Comparison of ENCODE assay signal across 31 cellular contexts in genomic region chr4:22444813-22445212, GRCh38.
DNase-seq lines count a peak whose midpoint lies in the region; ATAC-seq, FAIRE-seq and TF ChIP-seq lines count a peak whose summit lies in the region.
"Had no signal": no experiment of that assay in that cellular context is flagged by ENCODE, and none has a peak within 500 bp of the region (broad histone marks: within the 10 kb centered on the region; RNA-seq: fewer than 3 reads in every experiment).

No MANE protein-coding gene starts in this region.

- CTCF ChIA-PET in HepG2 (lab: Yijun Ruan, JAX; ENCODE audit: low intra/inter-chr PET ratio, low total read pairs) = no interaction called here

- no peaks in the 10 kb centered on the region for H3K9me3 Mint-ChIP-seq in activated CD4-positive, alpha-beta T cell treated with anti-CD3 and anti-CD28 coated beads, Interleukin-2, amount 10 ng/mL, durations not matched to agents 24 days and 14 days
- peaks cover 3% of the 10 kb centered on the region for H3K9me3 Mint-ChIP-seq in activated naive CD8-positive, alpha-beta T cell treated with anti-CD3 and anti-CD28 coated beads for 36 hours
- H3K9me3 Mint-ChIP-seq: nephron progenitor cell; stimulated activated memory B cell treated with anti-CD40 and anti-IgM and Interleukin-4, amounts not matched to agents 10 μg/mL and 1 μg/mL and 100 μg/mL, for 72 hours had no signal

- H3K27me3 ChIP-seq in right lobe of liver (no peaks in the 10 kb centered on the region), HepG2 (ENCODE audit: control insufficient read depth in 1 of 2, insufficient read depth in 2 of 2, low read length in 2 of 2) (no peaks in the 10 kb centered on the region), thymus (ENCODE audit: control insufficient read depth, insufficient read depth) (no peaks in the 10 kb centered on the region)
- H3K27me3 ChIP-seq: cardiac muscle cell, suprapubic skin had no signal

- no peak for TF ChIP-seq RAD21 in HepG2 (CRISPR knock-in tag; IDR thresholded peaks at IDR 0.05)

- H3K36me3 ChIP-seq in right lobe of liver (peaks cover 0 to 2% (median 0%) of the 10 kb centered on the region in 4 donors), HepG2 (replicated peaks in 1 of 2; ENCODE audit: control insufficient read depth in 1 of 2, insufficient read depth in 2 of 2, low read length in 2 of 2) (peaks cover 12 to 62% of the 10 kb centered on the region in 2 experiments), thymus (ENCODE audit: control insufficient read depth, insufficient read depth) (no peaks in the 10 kb centered on the region)

- POLR2A ChIA-PET in HepG2 (lab: Yijun Ruan, JAX) = no interaction called here

- H3K4me3 ChIP-seq in right lobe of liver = no peak overlapping the region
- H3K4me3 ChIP-seq in HepG2 (replicated peaks in 1 of 3; ENCODE audit: insufficient read depth in 1 of 3, low read depth in 2 of 3, low read length in 3 of 3) = no peak overlapping the region
- H3K4me3 ChIP-seq in thymus (ENCODE audit: low read length) = no peak overlapping the region
- H3K4me3 ChIP-seq: cardiac muscle cell, GM23248, lung, suprapubic skin had no signal

- FAIRE-seq in HepG2 (lab: Jason Lieb, UNC) = no peak
- FAIRE-seq: astrocyte, colon, RCC 7860 had no signal

- TF ChIP-seq POLR2A in right lobe of liver (IDR thresholded peaks at IDR 0.05) (no peak), HepG2 (IDR thresholded peaks at IDR 0.05; ENCODE audit: insufficient read depth in 1 of 2, low read depth in 2 of 2, low read length in 2 of 2) (no peak)

- peak overlapping the region; percentile 98 for H3K27ac Mint-ChIP-seq in activated CD4-positive, alpha-beta T cell treated with anti-CD3 and anti-CD28 coated beads, Interleukin-2, amount 10 ng/mL, durations not matched to agents 24 days and 14 days
- peak overlapping the region; percentile 98 for H3K27ac Mint-ChIP-seq in activated naive CD8-positive, alpha-beta T cell treated with anti-CD3 and anti-CD28 coated beads for 36 hours
- H3K27ac Mint-ChIP-seq: stimulated activated memory B cell treated with anti-CD40 and anti-IgM and Interleukin-4, amounts not matched to agents 10 μg/mL and 1 μg/mL and 100 μg/mL, for 72 hours had no signal

- TF ChIP-seq EP300 in HepG2 (IDR thresholded peaks at IDR 0.05; ENCODE audit: low read depth in 2 of 2, low read length in 2 of 2) (no peak), HepG2 (CRISPR knock-in tag; IDR thresholded peaks at IDR 0.05; ENCODE audit: borderline replicate concordance) (no peak)

- no peaks in the 10 kb centered on the region for H3K9me3 ChIP-seq in right lobe of liver
- H3K9me3 ChIP-seq in HepG2 (ENCODE audit: low read length) = no peaks in the 10 kb centered on the region
- H3K9me3 ChIP-seq in thymus (ENCODE audit: control insufficient read depth) = no peaks in the 10 kb centered on the region
- H3K9me3 ChIP-seq: suprapubic skin had no signal

- 87% methylated on average over 6 of the region's 6 CpGs for WGBS in right lobe of liver (ENCODE audit: insufficient coverage, low coverage, low lambda C conversion rate, missing lambda C conversion rate)
- 97% methylated on average over 6 of the region's 6 CpGs for WGBS in HepG2 (ENCODE audit: low lambda C conversion rate)
- 83% methylated on average over 6 of the region's 6 CpGs for WGBS in thymus

- intact Hi-C loops in activated CD4-positive, alpha-beta T cell treated with anti-CD3 and anti-CD28 coated beads, Interleukin-2, amount 10 ng/mL, durations not matched to agents 24 days and 14 days (cut with micrococcal nuclease) = loop anchor here (1.0 kb wide), 3 partner anchors 56 to 262 kb away; no protein-coding TSS in a partner anchor
- intact Hi-C loops in right lobe of liver (cut with DNase I) = no loop called here
- intact Hi-C loops in HepG2 (cut with micrococcal nuclease; ENCODE audit: unreplicated experiment) = no loop called here

- H3K79me2 ChIP-seq in HepG2 (ENCODE audit: insufficient read depth, low read length) = no peaks in the 10 kb centered on the region

- peaks cover 24% of the 10 kb centered on the region for H3K4me1 Mint-ChIP-seq in activated CD4-positive, alpha-beta T cell treated with anti-CD3 and anti-CD28 coated beads, Interleukin-2, amount 10 ng/mL, durations not matched to agents 24 days and 14 days
- peaks cover 26% of the 10 kb centered on the region for H3K4me1 Mint-ChIP-seq in activated naive CD8-positive, alpha-beta T cell treated with anti-CD3 and anti-CD28 coated beads for 36 hours
- H3K4me1 Mint-ChIP-seq: IgD-negative memory B cell; nephron progenitor cell; stimulated activated memory B cell treated with anti-CD40 and anti-IgM and Interleukin-4, amounts not matched to agents 10 μg/mL and 1 μg/mL and 100 μg/mL, for 72 hours had no signal

- no peaks in the 10 kb centered on the region for H4K20me1 ChIP-seq in HepG2 (ENCODE audit: insufficient read depth, low read length)

- no peaks in the 10 kb centered on the region for H3K27me3 Mint-ChIP-seq in activated CD4-positive, alpha-beta T cell treated with anti-CD3 and anti-CD28 coated beads, Interleukin-2, amount 10 ng/mL, durations not matched to agents 24 days and 14 days
- H3K27me3 Mint-ChIP-seq in activated naive CD8-positive, alpha-beta T cell treated with anti-CD3 and anti-CD28 coated beads for 36 hours = no peaks in the 10 kb centered on the region
- H3K27me3 Mint-ChIP-seq: IgD-negative memory B cell; stimulated activated memory B cell treated with anti-CD40 and anti-IgM and Interleukin-4, amounts not matched to agents 10 μg/mL and 1 μg/mL and 100 μg/mL, for 72 hours had no signal

- peaks cover 23% of the 10 kb centered on the region for H3K36me3 Mint-ChIP-seq in activated CD4-positive, alpha-beta T cell treated with anti-CD3 and anti-CD28 coated beads, Interleukin-2, amount 10 ng/mL, durations not matched to agents 24 days and 14 days (ENCODE audit: low read depth)
- H3K36me3 Mint-ChIP-seq in activated naive CD8-positive, alpha-beta T cell treated with anti-CD3 and anti-CD28 coated beads for 36 hours = peaks cover 38% of the 10 kb centered on the region
- H3K36me3 Mint-ChIP-seq: IgD-negative memory B cell; stimulated activated memory B cell treated with anti-CD40 and anti-IgM and Interleukin-4, amounts not matched to agents 10 μg/mL and 1 μg/mL and 100 μg/mL, for 72 hours had no signal

- no TSS peak for BruUV-seq in HepG2 (replicated peaks; lab: Mats Ljungman, UMichigan)

- no peak overlapping the region for H2AFZ ChIP-seq in HepG2 (ENCODE audit: low read length)
- H2AFZ ChIP-seq: GM23248 had no signal

- TF ChIP-seq CTCF in right lobe of liver (IDR thresholded peaks at IDR 0.05) (no peak), HepG2 (CRISPR knock-in tag; IDR thresholded peaks at IDR 0.05) (no peak)

- ATAC-seq in right lobe of liver = no peak
- no peak for ATAC-seq in HepG2
- no peak for ATAC-seq in GM21515 (IDR thresholded peaks at IDR 0.05; ENCODE audit: unreplicated experiment)
- ATAC-seq: left cardiac atrium; stimulated activated memory B cell treated with anti-CD40 and anti-IgM and Interleukin-4, amounts not matched to agents 10 μg/mL and 1 μg/mL and 100 μg/mL, for 72 hours had no signal

- H3K4me2 ChIP-seq in HepG2 (ENCODE audit: low read depth, low read length) = no peak overlapping the region

- no peak for DNase-seq in activated CD4-positive, alpha-beta T cell treated with anti-CD3 and anti-CD28 coated beads, Interleukin-2, amount 10 ng/mL, durations not matched to agents 24 days and 14 days
- no peak for DNase-seq in activated CD4-positive, alpha-beta T cell treated with anti-CD3 and anti-CD28 coated beads for 4 hours
- DNase-seq in right lobe of liver (no peak), HepG2 (ENCODE audit: low spot score) (no peak), NCI-H2081 (lab: John Stamatoyannopoulos, UW) (no peak)
- DNase-seq in activated naive CD8-positive, alpha-beta T cell treated with anti-CD3 and anti-CD28 coated beads for 36 hours = no peak
- DNase-seq: DND-41; effector CD4-positive, alpha-beta T cell; GF-D8; GM23248; hippocampal formation; left cardiac atrium; NCI-H1092; NCI-H1694; NCI-H446 treated with DMSO at 0.1 percent for 48 hours; NCI-H774; nephron progenitor cell; SHP77 treated with DMSO at 0.1 percent for 48 hours; T-helper 9 cell had no signal

- no peak overlapping the region for H3K9ac ChIP-seq in HepG2 (ENCODE audit: insufficient read depth, low read depth, low read length)
- H3K9ac ChIP-seq: GM23248 had no signal

- H3K4me1 ChIP-seq in right lobe of liver (peaks cover 0 to 26% (median 3%) of the 10 kb centered on the region in 4 donors), HepG2 (ENCODE audit: insufficient read depth, low read length) (no peaks in the 10 kb centered on the region), thymus (ENCODE audit: control insufficient read depth, insufficient read depth, low read length) (no peaks in the 10 kb centered on the region)
- H3K4me1 ChIP-seq: suprapubic skin had no signal

- H3K27ac ChIP-seq in right lobe of liver (peak overlapping the region in 2 of 3 donors; percentile 1 to 48), HepG2 (ENCODE audit: extremely low read length, insufficient read depth, low read length) (no peak overlapping the region), thymus (ENCODE audit: low read depth) (peak overlapping the region; percentile 78)
- H3K27ac ChIP-seq: C4-2B, cardiac muscle cell, GM23248, suprapubic skin, VCaP had no signal

- peak overlapping the region; percentile 84 for H3K4me3 Mint-ChIP-seq in activated CD4-positive, alpha-beta T cell treated with anti-CD3 and anti-CD28 coated beads, Interleukin-2, amount 10 ng/mL, durations not matched to agents 24 days and 14 days
- peak overlapping the region; percentile 79 for H3K4me3 Mint-ChIP-seq in activated naive CD8-positive, alpha-beta T cell treated with anti-CD3 and anti-CD28 coated beads for 36 hours
- H3K4me3 Mint-ChIP-seq: nephron progenitor cell; stimulated activated memory B cell treated with anti-CD40 and anti-IgM and Interleukin-4, amounts not matched to agents 10 μg/mL and 1 μg/mL and 100 μg/mL, for 72 hours had no signal

- in situ Hi-C loops in HepG2 (cut with HindIII; ENCODE audit: extremely low pct_ligation_motif_present, low pct_unique_long_range_greater_than_20kb) = no loop called here

TF ChIP-seq in HepG2, 621 proteins besides CTCF, POLR2A, EP300 and RAD21 (continues in another document):
- TF ChIP-seq RORA (CRISPR knock-in tag; IDR thresholded peaks at IDR 0.05) = no peak
- TF ChIP-seq, protein P1, sequence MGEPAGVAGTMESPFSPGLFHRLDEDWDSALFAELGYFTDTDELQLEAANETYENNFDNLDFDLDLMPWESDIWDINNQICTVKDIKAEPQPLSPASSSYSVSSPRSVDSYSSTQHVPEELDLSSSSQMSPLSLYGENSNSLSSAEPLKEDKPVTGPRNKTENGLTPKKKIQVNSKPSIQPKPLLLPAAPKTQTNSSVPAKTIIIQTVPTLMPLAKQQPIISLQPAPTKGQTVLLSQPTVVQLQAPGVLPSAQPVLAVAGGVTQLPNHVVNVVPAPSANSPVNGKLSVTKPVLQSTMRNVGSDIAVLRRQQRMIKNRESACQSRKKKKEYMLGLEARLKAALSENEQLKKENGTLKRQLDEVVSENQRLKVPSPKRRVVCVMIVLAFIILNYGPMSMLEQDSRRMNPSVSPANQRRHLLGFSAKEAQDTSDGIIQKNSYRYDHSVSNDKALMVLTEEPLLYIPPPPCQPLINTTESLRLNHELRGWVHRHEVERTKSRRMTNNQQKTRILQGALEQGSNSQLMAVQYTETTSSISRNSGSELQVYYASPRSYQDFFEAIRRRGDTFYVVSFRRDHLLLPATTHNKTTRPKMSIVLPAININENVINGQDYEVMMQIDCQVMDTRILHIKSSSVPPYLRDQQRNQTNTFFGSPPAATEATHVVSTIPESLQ (CRISPR knock-in tag; conservative IDR thresholded peaks at IDR 0.05) = no peak
- TF ChIP-seq MLLT10 (CRISPR knock-in tag; IDR thresholded peaks at IDR 0.05) = no peak
